ENCODE assay signal across 9 cellular contexts in genomic region chr14:50521912-50522341, GRCh38. TPM values are rescaled to one million over a fixed set of nuclear protein-coding genes. Genes with fewer than 3 reads are reported as not detected.
DNase-seq lines count a peak whose midpoint lies in the region; ATAC-seq and TF ChIP-seq lines count a peak whose summit lies in the region.
"Had no signal": no experiment of that assay in that cellular context is flagged by ENCODE, and none has a peak within 500 bp of the region (broad histone marks: within the 10 kb centered on the region; RNA-seq: fewer than 3 reads in every experiment).

No MANE protein-coding gene starts in this region.

- 27 to 56% methylated on average over 1 of the region's 1 CpG for WGBS in body of pancreas, 2 donors
- 56 to 72% (median 64%) methylated on average over 1 of the region's 1 CpG for WGBS in spleen, 5 donors

- H3K36me3 ChIP-seq in right atrium auricular region (no peaks in the 10 kb centered on the region), body of pancreas (replicated peaks in 1 of 2; ENCODE audit: insufficient read depth in 1 of 2, low read depth in 2 of 2) (no peaks in the 10 kb centered on the region), spleen (peaks cover 0 to 15% (median 0%) of the 10 kb centered on the region in 6 donors), SJCRH30 (peaks cover 2% of the 10 kb centered on the region; the same call in 1 of the 2 replicates)

- H3K27ac ChIP-seq in right atrium auricular region (peak overlapping the region; percentile 1 to 4), body of pancreas (peak overlapping the region; percentile 25 to 73 (median 70)), spleen (peak overlapping the region in 7 of 8 donors; percentile 16 to 72 (median 46)), SJCRH30 (no peak overlapping the region)
- H3K27ac ChIP-seq: parathyroid adenoma had no signal

- intact Hi-C loops in Right ventricle myocardium superior (cut with DNase I) (no loop called here), body of pancreas (cut with DNase I) (no loop called here), spleen (cut with DNase I; ENCODE audit: low total_unique reads) (no loop called here)

- H3K27me3 ChIP-seq in right atrium auricular region = no peaks in the 10 kb centered on the region
- H3K27me3 ChIP-seq in body of pancreas = no peaks in the 10 kb centered on the region
- no peaks in the 10 kb centered on the region for H3K27me3 ChIP-seq in spleen (replicated peaks in 1 of 7)
- no peaks in the 10 kb centered on the region for H3K27me3 ChIP-seq in SJCRH30

- H3K4me1 ChIP-seq in right atrium auricular region (peaks cover 0 to 9% of the 10 kb centered on the region in 2 donors), body of pancreas (peaks cover 38% of the 10 kb centered on the region), spleen (peaks cover 20 to 80% (median 46%) of the 10 kb centered on the region in 6 donors), SJCRH30 (peaks cover 3% of the 10 kb centered on the region; the same call in 1 of the 2 replicates)

- no peak for TF ChIP-seq POLR2A in body of pancreas (IDR thresholded peaks at IDR 0.05)
- no peak for TF ChIP-seq POLR2A in spleen (IDR thresholded peaks at IDR 0.05)

- TF ChIP-seq CTCF in right atrium auricular region (IDR thresholded peaks at IDR 0.05) = no peak
- no peak for TF ChIP-seq CTCF in body of pancreas (IDR thresholded peaks at IDR 0.05)
- TF ChIP-seq CTCF in spleen (IDR thresholded peaks at IDR 0.05 in 8 of 11, conservative IDR thresholded peaks at IDR 0.05 in 3 of 11) = no peak

- DNase-seq in right atrium auricular region (ENCODE audit: low spot score) (no peak), Right ventricle myocardium superior (no peak), body of pancreas (no peak), spleen (no peak), GOT3 (lab: John Stamatoyannopoulos, UW) (no peak), SJCRH30 (no peak)
- no peak for DNase-seq in effector CD4-positive, alpha-beta T cell

- H3K9me3 ChIP-seq in right atrium auricular region (no peaks in the 10 kb centered on the region), body of pancreas (no peaks in the 10 kb centered on the region), spleen (no peaks in the 10 kb centered on the region), SJCRH30 (replicated peaks) (no peaks in the 10 kb centered on the region)

- ATAC-seq in Right ventricle myocardium superior (ENCODE audit: poor library complexity) = no peak
- ATAC-seq in HG03135 (IDR thresholded peaks at IDR 0.05; ENCODE audit: unreplicated experiment) = peak; percentile 55
- ATAC-seq in body of pancreas = peak; percentile 74

- H3K4me3 ChIP-seq in right atrium auricular region (no peak overlapping the region), body of pancreas (no peak overlapping the region), spleen (peak overlapping the region in 1 of 8 donors; percentile 3), SJCRH30 (no peak overlapping the region)

RNA-seq across cellular contexts. Expression of gene MAP4K5, which starts 10.4 kb away (rescaled TPM):
- total RNA-seq in right atrium auricular region (10 to 100 TPM; 37.5 to 44.4 TPM), Right ventricle myocardium superior (13.9 TPM), body of pancreas (100 to 1,000 TPM; 111 to 159 TPM), spleen (100 to 1,000 TPM in 3 of 7 donors, 10 to 100 TPM in 4; 47.5 to 172 (median 57.9) TPM)
- 10 to 100 TPM in 2 of 3 donors, 1 to 10 TPM in 1; 9.1 to 15.9 (median 11.9) TPM for polyA plus RNA-seq in spleen
- 45.1 and 57.3 TPM in 2 replicates for total RNA-seq in SJCRH30 (2014; rRNA removed; shearing (Covaris generic))

RNA-seq across cellular contexts. Expression of gene ATL1, which starts 38.0 kb away (rescaled TPM):
- total RNA-seq in right atrium auricular region = 1 to 10 TPM; 2.2 to 2.6 TPM
- total RNA-seq in Right ventricle myocardium superior = 0.89 TPM
- 1 to 10 TPM in 1 of 2 donors, under 1 TPM in 1; 0.33 to 5.4 TPM for total RNA-seq in body of pancreas
- total RNA-seq in spleen = 1 to 10 TPM; 1.0 to 3.2 (median 1.7) TPM
- 1 to 10 TPM in 2 of 3 donors, under 1 TPM in 1; 0.91 to 1.4 (median 1.3) TPM for polyA plus RNA-seq in spleen
- total RNA-seq in SJCRH30 (2014; rRNA removed; shearing (Covaris generic)) = 0.59 and 0.66 TPM in 2 replicates
